Comparison of ENCODE assay signal across 9 cellular contexts in the genomic region with DNA sequence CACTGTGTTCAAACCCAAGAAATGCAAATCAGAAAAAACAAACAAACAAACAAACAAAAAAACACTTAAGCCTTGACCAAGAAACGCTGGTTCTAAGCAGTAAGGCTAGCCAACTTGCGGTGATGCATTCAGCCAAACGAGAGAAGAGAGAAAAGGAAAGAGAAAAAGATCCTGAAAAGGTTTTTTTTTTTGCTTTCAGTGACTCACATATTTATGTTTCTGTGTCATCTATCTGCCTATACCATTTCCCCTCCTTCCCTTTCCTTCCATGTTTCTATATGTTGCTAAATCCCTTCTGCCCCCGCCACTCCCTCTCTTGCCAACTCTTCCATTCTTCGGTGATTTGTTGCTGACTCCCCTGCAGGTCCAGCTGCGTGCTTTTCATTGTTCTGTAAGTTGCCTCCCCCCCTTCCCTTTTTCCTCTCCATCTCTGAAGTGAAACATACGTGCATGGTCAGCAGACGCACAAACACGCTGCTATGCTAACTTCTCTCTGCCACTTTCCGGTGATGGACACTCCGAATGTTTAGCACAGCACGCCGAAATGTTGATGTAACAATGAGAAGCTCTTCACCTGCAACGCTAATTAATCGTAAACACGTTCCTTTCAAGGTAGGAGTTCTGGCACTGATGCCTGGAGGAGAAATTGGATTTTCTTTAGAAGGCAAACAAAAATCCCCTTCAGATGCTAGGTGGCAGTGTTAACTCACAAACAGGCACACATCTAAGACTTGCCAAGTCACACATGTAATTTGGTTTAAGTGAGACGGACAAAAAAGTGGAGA.
DNase-seq lines count a peak whose midpoint lies in the region; ATAC-seq lines count a peak whose summit lies in the region.
"Had no signal": no experiment of that assay in that cellular context is flagged by ENCODE, and none has a peak within 500 bp of the region (broad histone marks: within the 10 kb centered on the region; RNA-seq: fewer than 3 reads in every experiment).

No MANE protein-coding gene starts in this region.

- H3K27me3 ChIP-seq in endocrine pancreas (ENCODE audit: control insufficient read depth, insufficient read depth, low read length), result no peaks in the 10 kb centered on the region
- no peaks in the 10 kb centered on the region for H3K27me3 ChIP-seq in muscle layer of colon (ENCODE audit: control insufficient read depth in 1 of 2, insufficient read depth in 2 of 2, low read length in 2 of 2)

- H3K4me1 ChIP-seq in endocrine pancreas (ENCODE audit: control insufficient read depth, insufficient read depth, low read length), result no peaks in the 10 kb centered on the region
- peaks cover 8% of the 10 kb centered on the region for H3K4me1 ChIP-seq in muscle layer of colon (ENCODE audit: insufficient read depth, low read length)

- H3K9me3 ChIP-seq in endocrine pancreas (ENCODE audit: control insufficient read depth, low read length), result no peaks in the 10 kb centered on the region
- no peaks in the 10 kb centered on the region for H3K9me3 ChIP-seq in muscle layer of colon (ENCODE audit: low read length)
- H3K9me3 ChIP-seq in T-helper 17 cell (ENCODE audit: control insufficient read depth, low read length, poor library complexity, severe bottlenecking), result no peaks in the 10 kb centered on the region

- no peaks in the 10 kb centered on the region for H3K27me3 Mint-ChIP-seq in T-helper 17 cell
- H3K27me3 Mint-ChIP-seq: stimulated activated naive CD8-positive, alpha-beta T cell treated with anti-CD3 and anti-CD28 coated beads, Interleukin-15, Interleukin-2, amounts not matched to agents 100 ng/mL and 50 ng/mL, for 24 hours had no signal

- H3K27ac ChIP-seq in muscle layer of colon (ENCODE audit: low read depth, low read length), result no peak overlapping the region

- DNase-seq in NCI-H69 (lab: John Stamatoyannopoulos, UW) (peak; percentile 54), KG1 (lab: John Stamatoyannopoulos, UW) (no peak), T-helper 17 cell (no peak)

- H3K4me3 Mint-ChIP-seq in T-helper 17 cell, result no peak overlapping the region
- H3K4me3 Mint-ChIP-seq: stimulated activated naive CD8-positive, alpha-beta T cell treated with anti-CD3 and anti-CD28 coated beads, Interleukin-15, Interleukin-2, amounts not matched to agents 100 ng/mL and 50 ng/mL, for 24 hours had no signal

- H3K4me1 Mint-ChIP-seq in T-helper 17 cell, result no peaks in the 10 kb centered on the region

- H3K36me3 ChIP-seq in endocrine pancreas (ENCODE audit: control insufficient read depth, insufficient read depth, low read length), result no peaks in the 10 kb centered on the region
- no peaks in the 10 kb centered on the region for H3K36me3 ChIP-seq in muscle layer of colon (ENCODE audit: insufficient read depth, low read length)

- no peaks in the 10 kb centered on the region for H3K36me3 Mint-ChIP-seq in T-helper 17 cell (ENCODE audit: low read depth)

- no peak overlapping the region for H3K27ac Mint-ChIP-seq in T-helper 17 cell
- H3K27ac Mint-ChIP-seq: stimulated activated naive CD8-positive, alpha-beta T cell treated with anti-CD3 and anti-CD28 coated beads, Interleukin-15, Interleukin-2, amounts not matched to agents 100 ng/mL and 50 ng/mL, for 24 hours had no signal

- H3K9ac ChIP-seq in endocrine pancreas (ENCODE audit: control insufficient read depth, insufficient read depth, low read length), result peak overlapping the region; percentile 43
- no peak overlapping the region for H3K9ac ChIP-seq in muscle layer of colon (ENCODE audit: low read length)

- ATAC-seq in HG03159 (IDR thresholded peaks at IDR 0.05; ENCODE audit: unreplicated experiment) (peak; percentile 60), HG03139 (IDR thresholded peaks at IDR 0.05; ENCODE audit: unreplicated experiment) (no peak), T-helper 17 cell (no peak)

- H3K4me3 ChIP-seq in GM08714 (ENCODE audit: low read length), result peak overlapping the region; percentile 51; the same call in 1 of the 2 replicates
- H3K4me3 ChIP-seq in endocrine pancreas (ENCODE audit: control insufficient read depth, insufficient read depth, low read length), result peak overlapping the region; percentile 61
- H3K4me3 ChIP-seq in muscle layer of colon (ENCODE audit: low read depth in 1 of 2, low read length in 2 of 2), result peak overlapping the region; percentile 14 to 68
